In genomic region chr6:142680308-142680707, GRCh38 we compare ENCODE assay signal across 11 cellular contexts.
DNase-seq lines count a peak whose midpoint lies in the region; ATAC-seq, FAIRE-seq and TF ChIP-seq lines count a peak whose summit lies in the region.
"Had no signal": no experiment of that assay in that cellular context is flagged by ENCODE, and none has a peak within 500 bp of the region (broad histone marks: within the 10 kb centered on the region; RNA-seq: fewer than 3 reads in every experiment).

No MANE protein-coding gene starts in this region.

- intact Hi-C loops in endothelial cell of umbilical vein (cut with micrococcal nuclease) (no loop called here), left colon (cut with DNase I, micrococcal nuclease) (no loop called here)

- no TSS peak for BruUV-seq in endothelial cell of umbilical vein (replicated peaks; lab: Mats Ljungman, UMichigan)

- dilution Hi-C loops in endothelial cell of umbilical vein (cut with MboI; ENCODE audit: extremely low pct_ligation_motif_present, low sequenced_read_pairs), result no loop called here

- DNase-seq in activated CD4-positive, alpha-beta T cell treated with anti-CD3 and anti-CD28 coated beads, Interleukin-2, amount 50 U/mL, for 1 hour, result peak; percentile 8
- DNase-seq in endothelial cell of umbilical vein (ENCODE audit: low read depth, low spot score) (peak; percentile 46), left colon (no peak), NCI-H1105 (lab: John Stamatoyannopoulos, UW) (no peak)
- peak; percentile 13 to 42 for DNase-seq in stimulated activated CD4-positive, alpha-beta T cell treated with anti-CD3 and anti-CD28 coated beads, Interleukin-4, amount 100 ng/mL, for 4 hours
- DNase-seq: Calu3 had no signal

- CTCF ChIA-PET in endothelial cell of umbilical vein (lab: Charles Lee), result interaction anchor here (1.0 to 1.3 kb wide), 3 partner anchors 12 to 745 kb away, joined by 4 read pairs; no protein-coding TSS in a partner anchor

- H3K4me3 ChIP-seq in Loucy (ENCODE audit: low read length, poor library complexity, severe bottlenecking) (no peak overlapping the region), endothelial cell of umbilical vein (replicated peaks in 1 of 3; ENCODE audit: insufficient read depth in 1 of 3, low read depth in 1 of 3, low read length in 3 of 3) (no peak overlapping the region)
- H3K4me3 ChIP-seq: K562, right atrium auricular region had no signal

- peak overlapping the region; percentile 57 for H2AFZ ChIP-seq in Loucy (ENCODE audit: low read length)
- H2AFZ ChIP-seq in endothelial cell of umbilical vein (ENCODE audit: low read depth, low read length), result no peak overlapping the region

- H3K79me2 ChIP-seq in Loucy (ENCODE audit: insufficient read depth, low read length) (no peaks in the 10 kb centered on the region), endothelial cell of umbilical vein (ENCODE audit: control insufficient read depth, insufficient read depth, low read length) (no peaks in the 10 kb centered on the region)

- TF ChIP-seq POLR2A in endothelial cell of umbilical vein (IDR thresholded peaks at IDR 0.05; ENCODE audit: low read depth, low read length), result no peak

- H3K9me3 ChIP-seq in Loucy (ENCODE audit: insufficient read depth, low read depth, low read length) (no peaks in the 10 kb centered on the region), endothelial cell of umbilical vein (replicated peaks; ENCODE audit: control insufficient read depth, insufficient read depth, low read length) (no peaks in the 10 kb centered on the region)
- H3K9me3 ChIP-seq: right atrium auricular region had no signal

- TF ChIP-seq CTCF in Loucy (conservative IDR thresholded peaks at IDR 0.05; ENCODE audit: low read length), result no peak
- TF ChIP-seq CTCF in endothelial cell of umbilical vein (IDR thresholded peaks at IDR 0.05; ENCODE audit: extremely low read depth in 1 of 2, insufficient read depth in 1 of 2, low read depth in 1 of 2, low read length in 2 of 2), result no peak

- no peaks in the 10 kb centered on the region for H3K27me3 ChIP-seq in Loucy (ENCODE audit: insufficient read depth, low read length, poor library complexity, severe bottlenecking)
- H3K27me3 ChIP-seq in endothelial cell of umbilical vein (ENCODE audit: control insufficient read depth in 2 of 2, insufficient read depth in 2 of 2, low read length in 2 of 2), result peaks cover 24 to 25% of the 10 kb centered on the region in 2 experiments
- H3K27me3 ChIP-seq: right atrium auricular region had no signal

- no peak overlapping the region for H3K27ac ChIP-seq in endothelial cell of umbilical vein (ENCODE audit: insufficient read depth, low read depth, low read length)
- H3K27ac ChIP-seq: right atrium auricular region had no signal

- POLR2A ChIA-PET in endothelial cell of umbilical vein (lab: Charles Lee), result no interaction called here

- H3K9me2 ChIP-seq in Loucy (replicated peaks; ENCODE audit: low read depth, low read length), result no peaks in the 10 kb centered on the region

- no peaks in the 10 kb centered on the region for H4K20me1 ChIP-seq in Loucy (ENCODE audit: insufficient read depth, low read length, poor library complexity, severe bottlenecking)
- H4K20me1 ChIP-seq in endothelial cell of umbilical vein (replicated peaks; ENCODE audit: control insufficient read depth, extremely low read depth, insufficient read depth, low read length), result no peaks in the 10 kb centered on the region

- H3K9me1 ChIP-seq in endothelial cell of umbilical vein (replicated peaks; ENCODE audit: control insufficient read depth, extremely low read depth, insufficient read depth, low read length), result no peaks in the 10 kb centered on the region

- H3K9ac ChIP-seq in Loucy (ENCODE audit: low read depth, low read length, poor library complexity, severe bottlenecking) (no peak overlapping the region), endothelial cell of umbilical vein (replicated peaks; ENCODE audit: extremely low read depth, insufficient read depth, low read length) (no peak overlapping the region)

- no peaks in the 10 kb centered on the region for H3F3A ChIP-seq in Loucy (ENCODE audit: low read depth)

- peaks cover 5% of the 10 kb centered on the region for H3K4me1 ChIP-seq in Loucy (ENCODE audit: insufficient read depth, low read length, poor library complexity, severe bottlenecking)
- no peaks in the 10 kb centered on the region for H3K4me1 ChIP-seq in endothelial cell of umbilical vein (ENCODE audit: control insufficient read depth, extremely low read depth, insufficient read depth, low read length)

- ATAC-seq in left colon (no peak), HG02852 (IDR thresholded peaks at IDR 0.05; ENCODE audit: unreplicated experiment) (no peak)
- ATAC-seq: K562 had no signal

- H3K4me2 ChIP-seq in Loucy (ENCODE audit: low read depth, low read length, poor library complexity, severe bottlenecking) (peak overlapping the region; percentile 18), endothelial cell of umbilical vein (ENCODE audit: insufficient read depth, low read length) (no peak overlapping the region)

- no peak for FAIRE-seq in endothelial cell of umbilical vein (lab: Jason Lieb, UNC)
- FAIRE-seq: GM12891, K562 had no signal

- no peaks in the 10 kb centered on the region for H3K36me3 ChIP-seq in Loucy (ENCODE audit: insufficient read depth, low read length)
- H3K36me3 ChIP-seq in endothelial cell of umbilical vein (ENCODE audit: control insufficient read depth in 2 of 2, extremely low read depth in 1 of 2, insufficient read depth in 2 of 2, low read length in 2 of 2), result no peaks in the 10 kb centered on the region
- H3K36me3 ChIP-seq: right atrium auricular region had no signal

TF ChIP-seq in endothelial cell of umbilical vein, 7 proteins besides CTCF, POLR2A, EP300 and RAD21:
- TF ChIP-seq MAX (IDR thresholded peaks at IDR 0.05; ENCODE audit: insufficient read depth, insufficient read length), result no peak
- no peak for TF ChIP-seq GATA2 (IDR thresholded peaks at IDR 0.05; ENCODE audit: insufficient read depth, insufficient read length, low read depth, low read length)
- TF ChIP-seq EZH2 (IDR thresholded peaks at IDR 0.05; ENCODE audit: borderline replicate concordance, low read depth, low read length, severe bottlenecking), result no peak
- TF ChIP-seq MYC (IDR thresholded peaks at IDR 0.05; ENCODE audit: low read depth, low read length), result no peak
- TF ChIP-seq FOS (IDR thresholded peaks at IDR 0.05; ENCODE audit: borderline replicate concordance, insufficient read depth, low read length), result no peak
- no peak for TF ChIP-seq POLR2AphosphoS5 (IDR thresholded peaks at IDR 0.05; ENCODE audit: insufficient read depth, low read depth, low read length)
- TF ChIP-seq JUN (IDR thresholded peaks at IDR 0.05; ENCODE audit: borderline replicate concordance, insufficient read depth, insufficient read length, low read depth), result no peak

Comparison
In these comparisons a context has a peak if more than half of its experiments do, and no peak if none do; other contexts are left out.
1. DNase-seq: peak in activated CD4-positive, alpha-beta T cell treated with anti-CD3 and anti-CD28 coated beads, Interleukin-2, amount 50 U/mL, for 1 hour (single experiment), endothelial cell of umbilical vein (single experiment) and stimulated activated CD4-positive, alpha-beta T cell treated with anti-CD3 and anti-CD28 coated beads, Interleukin-4, amount 100 ng/mL, for 4 hours (2 of 2); none in left colon (0 of 2) and NCI-H1105 (single experiment).